8 cellular contexts compared by ENCODE assay signal in genomic region chr2:76461431-76461830, GRCh38.
"Had no signal": no experiment of that assay in that cellular context is flagged by ENCODE, and none has a peak within 500 bp of the region (broad histone marks: within the 10 kb centered on the region; RNA-seq: fewer than 3 reads in every experiment).

No MANE protein-coding gene starts in this region.

- ATAC-seq: GM23338, HCT116 had no signal

- DNase-seq: GM23248, GOT3, H7, H9, HCEC 1CT, HFFc6 had no signal
